ENCODE assay signal across 8 cellular contexts in genomic region chr19:7926021-7926726, GRCh38. TPM values are rescaled to one million over a fixed set of nuclear protein-coding genes. Genes with fewer than 3 reads are reported as not detected.
DNase-seq lines count a peak whose midpoint lies in the region; ATAC-seq and TF ChIP-seq lines count a peak whose summit lies in the region.

Gene CTXN1 (minus strand): TSS chr19:7926135. CDS start chr19:7925538, 597 bp downstream.

- intact Hi-C loops in HCT116 (cut with micrococcal nuclease) (no loop called here), thyroid gland (cut with DNase I) (no loop called here)

- H2AFZ ChIP-seq in HCT116 (ENCODE audit: low read depth, low read length, poor library complexity, severe bottlenecking) = no peak within 1 kb of the TSS
- H2AFZ ChIP-seq in osteoblast (ENCODE audit: low read length) = no peak within 1 kb of the TSS

- H3K27me3 ChIP-seq in AG04450 (ENCODE audit: control insufficient read depth, insufficient read depth, low read length) (no peaks in the 10 kb centered on the region), HCT116 (ENCODE audit: insufficient read depth, low read length) (no peaks in the 10 kb centered on the region), RWPE2 (ENCODE audit: insufficient read depth, poor library complexity, severe bottlenecking) (no peaks in the 10 kb centered on the region), osteoblast (ENCODE audit: insufficient read depth, low read length) (no peaks in the 10 kb centered on the region), thyroid gland (no peaks in the 10 kb centered on the region)

- H3K9ac ChIP-seq in HCT116 (ENCODE audit: low read length) = peak within 1 kb of the TSS; percentile 56

- H3K9me3 ChIP-seq in AG04450 (ENCODE audit: control insufficient read depth, insufficient read depth, low read length) = no peaks in the 10 kb centered on the region
- H3K9me3 ChIP-seq in HCT116 (ENCODE audit: control insufficient read depth in 1 of 2, insufficient read depth in 1 of 2, low read depth in 1 of 2, low read length in 2 of 2) = no peaks in the 10 kb centered on the region
- no peaks in the 10 kb centered on the region for H3K9me3 ChIP-seq in RWPE2 (ENCODE audit: severe bottlenecking)
- H3K9me3 ChIP-seq in osteoblast (ENCODE audit: low read depth, low read length) = no peaks in the 10 kb centered on the region
- H3K9me3 ChIP-seq in thyroid gland = no peaks in the 10 kb centered on the region

- RAD21 ChIA-PET in HCT116 (lab: Charles Lee; ENCODE audit: low non-redundant PET in 1 of 2, low total read pairs in 2 of 2, uncharacterized antibody in 2 of 2, unreplicated experiment in 2 of 2) = no interaction called here

- WGBS in thyroid gland, 2 donors = 22 to 34% methylated on average over 16 to 22 of the region's 65 CpGs

- H3K9me2 ChIP-seq in HCT116 (ENCODE audit: insufficient read depth) = no peaks in the 10 kb centered on the region

- H3K4me3 ChIP-seq in AG04450 (ENCODE audit: low read depth, low read length) = peak within 1 kb of the TSS; percentile 57
- peak within 1 kb of the TSS; percentile 40 to 52 for H3K4me3 ChIP-seq in HCT116 (replicated peaks in 1 of 2; ENCODE audit: low read depth in 1 of 2, low read length in 2 of 2)
- peak within 1 kb of the TSS; percentile 31 for H3K4me3 ChIP-seq in RWPE2 (ENCODE audit: severe bottlenecking)
- peak within 1 kb of the TSS; percentile 66 for H3K4me3 ChIP-seq in osteoblast (ENCODE audit: insufficient read depth, low read length)
- H3K4me3 ChIP-seq in thyroid gland (replicated peaks in 1 of 3) = peak within 1 kb of the TSS in 1 of 3 donors; percentile 50

- TF ChIP-seq CTCF in AG04450 (IDR thresholded peaks at IDR 0.05; ENCODE audit: low read depth, low read length) (peak; percentile 7; the same call in 1 of the 2 replicates), HCT116 (IDR thresholded peaks at IDR 0.05 in 2 of 3, conservative IDR thresholded peaks at IDR 0.05 in 1 of 3; ENCODE audit: borderline replicate concordance in 1 of 3, insufficient read depth in 1 of 3, low read depth in 2 of 3, low read length in 2 of 3) (no peak), RWPE2 (IDR thresholded peaks at IDR 0.05; ENCODE audit: poor library complexity, severe bottlenecking) (no peak), osteoblast (IDR thresholded peaks at IDR 0.05; ENCODE audit: extremely low read depth, low read depth, low read length) (no peak), thyroid gland (IDR thresholded peaks at IDR 0.05) (no peak)

- no peak for TF ChIP-seq POLR2A in HCT116 (IDR thresholded peaks at IDR 0.05; ENCODE audit: borderline replicate concordance, extremely low read depth, insufficient read depth, insufficient read length)
- TF ChIP-seq POLR2A in thyroid gland (IDR thresholded peaks at IDR 0.05) = no peak

- H3K36me3 ChIP-seq in HCT116 (ENCODE audit: control insufficient read depth in 1 of 2, insufficient read depth in 2 of 2, low read length in 2 of 2) = peaks cover 3 to 17% of the 10 kb centered on the region in 2 experiments
- H3K36me3 ChIP-seq in RWPE2 (ENCODE audit: low read depth) = peaks cover 15% of the 10 kb centered on the region
- peaks cover 22% of the 10 kb centered on the region for H3K36me3 ChIP-seq in osteoblast (ENCODE audit: insufficient read depth, low read length)
- peaks cover 17 to 20% of the 10 kb centered on the region in 2 donors for H3K36me3 ChIP-seq in thyroid gland

- no peaks in the 10 kb centered on the region for H4K20me1 ChIP-seq in HCT116 (ENCODE audit: insufficient read depth)
- H4K20me1 ChIP-seq in osteoblast (ENCODE audit: insufficient read depth, low read length) = peaks cover 9% of the 10 kb centered on the region

- CTCF ChIA-PET in AG04450 (lab: Charles Lee) (interaction anchor here (1.5 kb wide), 1 partner anchor 18 kb away, joined by 3 read pairs; no protein-coding TSS in a partner anchor), HCT116 (lab: Charles Lee) (interaction anchor here (0.7 kb wide), 1 partner anchor 57 kb away, joined by 3 read pairs; no protein-coding TSS in a partner anchor)

- H3K4me2 ChIP-seq in HCT116 (ENCODE audit: low read length) (peak within 1 kb of the TSS; percentile 90), osteoblast (ENCODE audit: insufficient read depth, low read length) (peak within 1 kb of the TSS; percentile 83)

- DNase-seq in AG04450 (ENCODE audit: low read depth, low spot score) (no peak), HCT116 (ENCODE audit: low read depth, low spot score) (no peak), RWPE2 (ENCODE audit: low spot score) (no peak), glomerular endothelial cell (ENCODE audit: extremely low read depth, low read depth, low spot score) (no peak), osteoblast (ENCODE audit: insufficient read length, low spot score, missing footprints) (peak; percentile 97), thyroid gland (peak; percentile 65 to 68)
- DNase-seq in activated naive CD4-positive, alpha-beta T cell (lab: John Stamatoyannopoulos, UW) = peak; percentile 30 to 81 (median 54)

- H3K79me2 ChIP-seq in HCT116 (ENCODE audit: insufficient read depth, low read length) = no peaks in the 10 kb centered on the region; the same call in 1 of the 2 replicates
- H3K79me2 ChIP-seq in osteoblast (ENCODE audit: insufficient read depth, low read length) = peaks cover 17% of the 10 kb centered on the region

- peaks cover 29 to 59% of the 10 kb centered on the region in 2 experiments for H3K4me1 ChIP-seq in HCT116 (ENCODE audit: control insufficient read depth in 1 of 2, insufficient read depth in 2 of 2, low read length in 2 of 2)
- H3K4me1 ChIP-seq in RWPE2 (ENCODE audit: insufficient read depth, poor library complexity, severe bottlenecking) = peaks cover 15% of the 10 kb centered on the region
- peaks cover 32% of the 10 kb centered on the region for H3K4me1 ChIP-seq in osteoblast (ENCODE audit: insufficient read depth, low read length)
- H3K4me1 ChIP-seq in thyroid gland = peaks cover 13 to 64% of the 10 kb centered on the region in 2 donors

- no peak within 1 kb of the TSS for H3K27ac ChIP-seq in AG04450 (ENCODE audit: low read depth, low read length)
- peak within 1 kb of the TSS; percentile 71 for H3K27ac ChIP-seq in HCT116 (ENCODE audit: low read depth, low read length)
- H3K27ac ChIP-seq in RWPE2 (ENCODE audit: poor library complexity, severe bottlenecking) = no peak within 1 kb of the TSS
- H3K27ac ChIP-seq in osteoblast (ENCODE audit: low read depth, low read length) = no peak within 1 kb of the TSS
- H3K27ac ChIP-seq in thyroid gland = peak within 1 kb of the TSS in 1 of 3 donors; percentile 45

- TF ChIP-seq RAD21 in HCT116 (IDR thresholded peaks at IDR 0.05; ENCODE audit: low read depth) = no peak

- BruUV-seq in HCT116 (replicated peaks; lab: Mats Ljungman, UMichigan) = no TSS peak

- POLR2A ChIA-PET in AG04450 (lab: Yijun Ruan, JAX) (no interaction called here), HCT116 (lab: Charles Lee) (interaction anchor here (1.3 kb wide), 1 partner anchor 18 kb away, joined by 4 read pairs; the partner anchor contains the start of gene TIMM44)

- ATAC-seq in HCT116 (peak; percentile 66), RWPE2 (ENCODE audit: low read depth) (no peak), GM19023 (IDR thresholded peaks at IDR 0.05; ENCODE audit: unreplicated experiment) (no peak)

TF ChIP-seq in HCT116, 20 proteins besides CTCF, POLR2A, EP300 and RAD21:
- 0 out of 2 replicates have a peak, but pooled peaks have one; percentile 34 for TF ChIP-seq SIN3A (IDR thresholded peaks at IDR 0.05; ENCODE audit: low read depth)
- no peak for TF ChIP-seq CEBPB (IDR thresholded peaks at IDR 0.05; ENCODE audit: low read depth)
- peak; percentile 34 for TF ChIP-seq POLR2AphosphoS5 (IDR thresholded peaks at IDR 0.05; ENCODE audit: low read depth, low read length)
- no peak for TF ChIP-seq ZFX (IDR thresholded peaks at IDR 0.05)
- no peak for TF ChIP-seq CBX3 (IDR thresholded peaks at IDR 0.05; ENCODE audit: low read depth)

RNA-seq across cellular contexts. Expression of gene CTXN1, which starts in this region (rescaled TPM):
- 0.95 and 2.2 TPM in 2 replicates for polyA plus RNA-seq in AG04450 (2011; rRNA removed)
- polyA minus RNA-seq in AG04450 (2011; rRNA and poly(A)+ RNA removed) = 0.78 and 1.0 TPM in 2 replicates
- total RNA-seq in HCT116 (2021; ENCODE audit: unreplicated experiment) (56.0 TPM), glomerular endothelial cell (47.1 and 50.5 TPM in 2 replicates), osteoblast (1.5 and 2.5 TPM in 2 replicates), thyroid gland (1 to 10 TPM; 1.4 to 3.0 (median 2.0) TPM)
- 19.3 and 20.5 TPM in 2 replicates for polyA plus RNA-seq in HCT116 (2012)

Comparison
In these comparisons a context has a peak if more than half of its experiments do, and no peak if none do; other contexts are left out.
1. RNA of gene CTXN1 (total RNA-seq): 56.0 TPM in HCT116 (single experiment) and 47.1 to 50.5 TPM in glomerular endothelial cell; 1.4 to 3.0 TPM in thyroid gland and 1.5 to 2.5 TPM in osteoblast; every median in the first group is over 10 times any median in the second.
2. DNase-seq: peak in activated naive CD4-positive, alpha-beta T cell (4 of 4), osteoblast (single experiment) and thyroid gland (2 of 2); none in AG04450 (single experiment), HCT116 (single experiment), RWPE2 (single experiment) and glomerular endothelial cell (single experiment).